ENCODE assay signal across 12 cellular contexts in genomic region chr6:28553986-28554881, GRCh38. TPM values are rescaled to one million over a fixed set of nuclear protein-coding genes. Genes with fewer than 3 reads are reported as not detected.
DNase-seq lines count a peak whose midpoint lies in the region; ATAC-seq, FAIRE-seq and TF ChIP-seq lines count a peak whose summit lies in the region.
"Had no signal": no experiment of that assay in that cellular context is flagged by ENCODE, and none has a peak within 500 bp of the region (broad histone marks: within the 10 kb centered on the region; RNA-seq: fewer than 3 reads in every experiment).

No MANE protein-coding gene starts in this region.

- no peaks in the 10 kb centered on the region for H3K36me3 ChIP-seq in breast epithelium
- no peaks in the 10 kb centered on the region for H3K36me3 ChIP-seq in testis (ENCODE audit: low read depth, missing control alignments)

- TF ChIP-seq POLR2A in breast epithelium (IDR thresholded peaks at IDR 0.05) (no peak), testis (IDR thresholded peaks at IDR 0.05) (no peak), H54 (IDR thresholded peaks at IDR 0.05; ENCODE audit: low read depth, low read length) (no peak)

- peaks cover 0 to 33% of the 10 kb centered on the region in 2 donors for H3K27me3 ChIP-seq in breast epithelium
- no peaks in the 10 kb centered on the region for H3K27me3 ChIP-seq in testis

- H3K4me1 Mint-ChIP-seq in MCF 10A (ENCODE audit: insufficient read depth, unreplicated experiment) (peaks cover 13% of the 10 kb centered on the region), WTC11 (peaks cover 16% of the 10 kb centered on the region)
- H3K4me1 Mint-ChIP-seq in stimulated activated memory B cell treated with anti-CD40 and anti-IgM and Interleukin-4, amounts not matched to agents 10 μg/mL and 1 μg/mL and 100 μg/mL, for 72 hours, result peaks cover 5% of the 10 kb centered on the region

- no peak; the same call in 1 of the 2 replicates for ATAC-seq in WTC11
- ATAC-seq in stimulated activated memory B cell treated with anti-CD40 and anti-IgM and Interleukin-4, amounts not matched to agents 10 μg/mL and 1 μg/mL and 100 μg/mL, for 72 hours, result no peak
- ATAC-seq in GM18861 (IDR thresholded peaks at IDR 0.05; ENCODE audit: unreplicated experiment), result no peak

- H3K36me3 Mint-ChIP-seq in MCF 10A (ENCODE audit: insufficient read depth, unreplicated experiment) (no peaks in the 10 kb centered on the region), WTC11 (no peaks in the 10 kb centered on the region)
- H3K36me3 Mint-ChIP-seq in stimulated activated memory B cell treated with anti-CD40 and anti-IgM and Interleukin-4, amounts not matched to agents 10 μg/mL and 1 μg/mL and 100 μg/mL, for 72 hours, result no peaks in the 10 kb centered on the region

- H3K9me3 ChIP-seq in breast epithelium, result no peaks in the 10 kb centered on the region
- H3K9me3 ChIP-seq in iPS-18c (ENCODE audit: control insufficient read depth, insufficient read depth, low read length), result no peaks in the 10 kb centered on the region
- H3K9me3 ChIP-seq in testis, result no peaks in the 10 kb centered on the region

- FAIRE-seq in H54 (lab: Jason Lieb, UNC), result no peak
- FAIRE-seq: colon, G401.6 had no signal

- H3K9me3 Mint-ChIP-seq in MCF 10A (ENCODE audit: unreplicated experiment), result no peaks in the 10 kb centered on the region
- H3K9me3 Mint-ChIP-seq in WTC11, result no peaks in the 10 kb centered on the region
- no peaks in the 10 kb centered on the region for H3K9me3 Mint-ChIP-seq in stimulated activated memory B cell treated with anti-CD40 and anti-IgM and Interleukin-4, amounts not matched to agents 10 μg/mL and 1 μg/mL and 100 μg/mL, for 72 hours

- POLR2A ChIA-PET in MCF 10A (lab: Yijun Ruan, JAX), result interaction anchor here (0.6 to 0.9 kb wide), 3 partner anchors 11 to 36 kb away, joined by 3 to 4 read pairs (median 4); no protein-coding TSS in a partner anchor
- POLR2A ChIA-PET in WTC11 (lab: Charles Lee), result interaction anchor here (0.6 kb wide), 1 partner anchor 868 kb away, joined by 3 read pairs; no protein-coding TSS in a partner anchor

- H3K4me3 Mint-ChIP-seq in MCF 10A (ENCODE audit: unreplicated experiment), result no peak overlapping the region
- H3K4me3 Mint-ChIP-seq in WTC11, result peak overlapping the region; percentile 76
- no peak overlapping the region for H3K4me3 Mint-ChIP-seq in stimulated activated memory B cell treated with anti-CD40 and anti-IgM and Interleukin-4, amounts not matched to agents 10 μg/mL and 1 μg/mL and 100 μg/mL, for 72 hours

- peaks cover 54% of the 10 kb centered on the region for H3K27me3 Mint-ChIP-seq in MCF 10A (ENCODE audit: insufficient read depth, unreplicated experiment)
- peaks cover 69% of the 10 kb centered on the region for H3K27me3 Mint-ChIP-seq in WTC11 (ENCODE audit: low read depth)
- peaks cover 72% of the 10 kb centered on the region for H3K27me3 Mint-ChIP-seq in stimulated activated memory B cell treated with anti-CD40 and anti-IgM and Interleukin-4, amounts not matched to agents 10 μg/mL and 1 μg/mL and 100 μg/mL, for 72 hours

- H3K4me3 ChIP-seq in breast epithelium, result peak overlapping the region in 2 of 3 donors; percentile 27 to 50
- H3K4me3 ChIP-seq in iPS-18c (ENCODE audit: insufficient read depth, low read depth, low read length), result peak overlapping the region; percentile 36; the same call in 1 of the 2 replicates
- H3K4me3 ChIP-seq in testis, result peak overlapping the region; percentile 22 to 29

- 8 to 12% methylated on average over 25 of the region's 25 CpGs for WGBS in testis, 2 donors

- H3K27ac ChIP-seq in breast epithelium (no peak overlapping the region), testis (peak overlapping the region; percentile 23 to 71)

- CTCF ChIA-PET in MCF 10A (lab: Yijun Ruan, JAX) (interaction anchor here (0.5 to 1.1 kb wide), 4 partner anchors 26 to 284 kb away, joined by 3 to 4 read pairs (median 4); no protein-coding TSS in a partner anchor), WTC11 (lab: Charles Lee) (interaction anchor here (1.1 to 4.2 kb wide), 3 partner anchors 12 to 81 kb away, joined by 3 to 24 read pairs (median 3); no protein-coding TSS in a partner anchor)

- no peak for TF ChIP-seq CTCF in breast epithelium (IDR thresholded peaks at IDR 0.05)
- TF ChIP-seq CTCF in MCF 10A (IDR thresholded peaks at IDR 0.05; ENCODE audit: unreplicated experiment), result no peak
- TF ChIP-seq CTCF in WTC11 (IDR thresholded peaks at IDR 0.05), result no peak
- no peak for TF ChIP-seq CTCF in testis (IDR thresholded peaks at IDR 0.05)

- H3K27ac Mint-ChIP-seq in MCF 10A (ENCODE audit: low read depth, unreplicated experiment), result no peak overlapping the region
- H3K27ac Mint-ChIP-seq in WTC11, result no peak overlapping the region
- no peak overlapping the region for H3K27ac Mint-ChIP-seq in stimulated activated memory B cell treated with anti-CD40 and anti-IgM and Interleukin-4, amounts not matched to agents 10 μg/mL and 1 μg/mL and 100 μg/mL, for 72 hours

- DNase-seq in breast epithelium (ENCODE audit: low spot score in 2 of 2), result no peak
- no peak for DNase-seq in MCF 10A (ENCODE audit: unreplicated experiment)
- no peak for DNase-seq in WTC11 (ENCODE audit: low spot score)
- DNase-seq in testis, result peak; percentile 68
- no peak for DNase-seq in H54 (ENCODE audit: insufficient read length, low spot score)
- DNase-seq: activated CD4-positive, alpha-beta T cell treated with anti-CD3 and anti-CD28 coated beads for 1 hour had no signal

- H3K4me1 ChIP-seq in breast epithelium (no peaks in the 10 kb centered on the region), testis (peaks cover 7% of the 10 kb centered on the region)

- intact Hi-C loops in breast epithelium (cut with DNase I; ENCODE audit: low total_unique reads) (no loop called here), MCF 10A (cut with micrococcal nuclease) (no loop called here), testis (cut with DNase I; ENCODE audit: low total_unique reads) (no loop called here)

- BruUV-seq in MCF 10A (replicated peaks; lab: Mats Ljungman, UMichigan), result no TSS peak

TF ChIP-seq in WTC11, 78 proteins besides CTCF, POLR2A, EP300 and RAD21:
- TF ChIP-seq E2F1 (CRISPR knock-in tag; IDR thresholded peaks at IDR 0.05), result no peak
- no peak for TF ChIP-seq RELA (CRISPR knock-in tag; IDR thresholded peaks at IDR 0.05; ENCODE audit: borderline replicate concordance)
- no peak for TF ChIP-seq ESRRA (CRISPR knock-in tag; IDR thresholded peaks at IDR 0.05; ENCODE audit: borderline replicate concordance)
- no peak for TF ChIP-seq NFE2L1 (CRISPR knock-in tag; IDR thresholded peaks at IDR 0.05)

RNA-seq across cellular contexts. Expression of gene GPX5, which starts 28.6 kb away (rescaled TPM):
- total RNA-seq in breast epithelium (not detected), MCF 10A (2022) (not detected in 2 replicates), WTC11 (2021) (not detected in 3 replicates), testis (1 to 10 TPM; 1.2 to 8.1 TPM)
- 8.6 TPM for polyA plus RNA-seq in testis (ENCODE audit: insufficient read depth, low read depth, low replicate concordance)
- total RNA-seq: mononuclear cell had no signal

RNA-seq across cellular contexts. Expression of gene GPX6, which starts 38.6 kb away (rescaled TPM):
- total RNA-seq in breast epithelium, result not detected
- not detected in 2 replicates for total RNA-seq in MCF 10A (2022)
- total RNA-seq in WTC11 (2021), result not detected in 3 replicates
- under 1 TPM; 0.19 to 0.87 TPM for total RNA-seq in testis
- polyA plus RNA-seq in testis (ENCODE audit: insufficient read depth, low read depth, low replicate concordance), result 0.54 TPM
- total RNA-seq: mononuclear cell had no signal

Comparison
In these comparisons a context has a peak if more than half of its experiments do, and no peak if none do; other contexts are left out.
1. H3K27ac ChIP-seq: peak in testis (2 of 2); none in breast epithelium (0 of 2).
2. Peak in every context shown above with its lines, with median percentiles within 50 percentile points of each other: H3K4me3 ChIP-seq.